ENCODE assay signal across 8 cellular contexts in genomic region chr5:40578501-40579451, GRCh38.
DNase-seq lines count a peak whose midpoint lies in the region; ATAC-seq, FAIRE-seq and TF ChIP-seq lines count a peak whose summit lies in the region.

No MANE protein-coding gene starts in this region.

- peak; percentile 85 for ATAC-seq in HG02973 (IDR thresholded peaks at IDR 0.05; ENCODE audit: unreplicated experiment)

- TF ChIP-seq CTCF in glutamatergic neuron (IDR thresholded peaks at IDR 0.05; ENCODE audit: partially characterized antibody, unreplicated experiment), result no peak

- in situ Hi-C loops in KBM-7 (cut with MboI; ENCODE audit: low pct_unique_long_range_greater_than_20kb, low sequenced_read_pairs), result no loop called here

- POLR2A ChIA-PET in activated CD4-positive, alpha-beta T cell treated with anti-CD3 and anti-CD28 coated beads, Interleukin-2, amount 10 ng/mL, durations not matched to agents 7 days and 5 days (lab: Charles Lee), result no interaction called here

- H3K9me3 Mint-ChIP-seq in activated CD4-positive, alpha-beta T cell treated with anti-CD3 and anti-CD28 coated beads, Interleukin-2, amount 10 ng/mL, durations not matched to agents 7 days and 5 days, result peaks cover 8% of the 10 kb centered on the region
- H3K9me3 Mint-ChIP-seq in glutamatergic neuron (ENCODE audit: unreplicated experiment), result no peaks in the 10 kb centered on the region

- peak; percentile 93 for FAIRE-seq in GM19239 (lab: Jason Lieb, UNC)

- H3K36me3 Mint-ChIP-seq in activated CD4-positive, alpha-beta T cell treated with anti-CD3 and anti-CD28 coated beads, Interleukin-2, amount 10 ng/mL, durations not matched to agents 7 days and 5 days (ENCODE audit: low read depth), result peaks cover 3% of the 10 kb centered on the region
- no peaks in the 10 kb centered on the region for H3K36me3 Mint-ChIP-seq in glutamatergic neuron (ENCODE audit: unreplicated experiment)

- CTCF ChIA-PET in activated CD4-positive, alpha-beta T cell treated with anti-CD3 and anti-CD28 coated beads, Interleukin-2, amount 10 ng/mL, durations not matched to agents 7 days and 5 days (lab: Charles Lee), result interaction anchor here (0.5 kb wide), 1 partner anchor 29 kb away, joined by 3 read pairs; no protein-coding TSS in a partner anchor

- H3K27ac Mint-ChIP-seq in activated CD4-positive, alpha-beta T cell treated with anti-CD3 and anti-CD28 coated beads, Interleukin-2, amount 10 ng/mL, durations not matched to agents 7 days and 5 days, result peak overlapping the region; percentile 89
- no peak overlapping the region for H3K27ac Mint-ChIP-seq in glutamatergic neuron (ENCODE audit: unreplicated experiment)

- no peaks in the 10 kb centered on the region for H3K27me3 Mint-ChIP-seq in activated CD4-positive, alpha-beta T cell treated with anti-CD3 and anti-CD28 coated beads, Interleukin-2, amount 10 ng/mL, durations not matched to agents 7 days and 5 days
- no peaks in the 10 kb centered on the region for H3K27me3 Mint-ChIP-seq in glutamatergic neuron (ENCODE audit: unreplicated experiment)

- DNase-seq in GM19239 (ENCODE audit: insufficient read length, low spot score), result no peak
- peak; percentile 16 for DNase-seq in activated CD4-positive, alpha-beta T cell treated with anti-CD3 and anti-CD28 coated beads, Interleukin-2, amount 10 ng/mL, durations not matched to agents 7 days and 5 days
- peak; percentile 51 to 58 for DNase-seq in stimulated activated CD4-positive, alpha-beta T cell treated with anti-CD3 and anti-CD28 coated beads, Interleukin-15, amount 100 ng/mL, for 48 hours (ENCODE audit: low read depth in 2 of 2)
- DNase-seq in glutamatergic neuron, result no peak
- no peak for DNase-seq in kidney tubule cell (ENCODE audit: low spot score)
- DNase-seq in KBM-7, result no peak
- DNase-seq in HK-2 (ENCODE audit: unreplicated experiment), result no peak

- H3K4me1 Mint-ChIP-seq in activated CD4-positive, alpha-beta T cell treated with anti-CD3 and anti-CD28 coated beads, Interleukin-2, amount 10 ng/mL, durations not matched to agents 7 days and 5 days, result peaks cover 28% of the 10 kb centered on the region
- no peaks in the 10 kb centered on the region for H3K4me1 Mint-ChIP-seq in glutamatergic neuron (ENCODE audit: low read depth, unreplicated experiment)

- peak overlapping the region; percentile 51 for H3K4me3 Mint-ChIP-seq in activated CD4-positive, alpha-beta T cell treated with anti-CD3 and anti-CD28 coated beads, Interleukin-2, amount 10 ng/mL, durations not matched to agents 7 days and 5 days
- no peak overlapping the region for H3K4me3 Mint-ChIP-seq in glutamatergic neuron (ENCODE audit: unreplicated experiment)

Comparison
In these comparisons a context has a peak if more than half of its experiments do, and no peak if none do; other contexts are left out.
1. DNase-seq: peak in activated CD4-positive, alpha-beta T cell treated with anti-CD3 and anti-CD28 coated beads, Interleukin-2, amount 10 ng/mL, durations not matched to agents 7 days and 5 days (single experiment) and stimulated activated CD4-positive, alpha-beta T cell treated with anti-CD3 and anti-CD28 coated beads, Interleukin-15, amount 100 ng/mL, for 48 hours (2 of 2); none in GM19239 (single experiment), glutamatergic neuron (single experiment), kidney tubule cell (single experiment), KBM-7 (single experiment) and HK-2 (single experiment).